In genomic region chr2:23256643-23257042, GRCh38 we compare ENCODE assay signal across 35 cellular contexts.
"Had no signal": no experiment of that assay in that cellular context is flagged by ENCODE, and none has a peak within 500 bp of the region (broad histone marks: within the 10 kb centered on the region; RNA-seq: fewer than 3 reads in every experiment).

No MANE protein-coding gene starts in this region.

- DNase-seq: Karpas-422, Kasumi-1, MG63, MM.1S, MV-4-11, NCI-H1048, NCI-H1092, NCI-H1092 treated with DMSO at 0.1 percent for 48 hours, NCI-H1105, NCI-H1105 treated with DMSO at 0.1 percent for 48 hours, NCI-H1417, NCI-H1417 treated with DMSO at 0.1 percent for 48 hours, NCI-H1436, NCI-H1436 treated with DMSO at 0.1 percent for 48 hours, NCI-H146, NCI-H1694, NCI-H1694 treated with DMSO at 0.1 percent for 48 hours, NCI-H187, NCI-H187 treated with DMSO at 0.1 percent for 48 hours, NCI-H1930, NCI-H2029, NCI-H2029 treated with DMSO at 0.1 percent for 48 hours, NCI-H2081, NCI-H2081 treated with DMSO at 0.1 percent for 48 hours, NCI-H2107, NCI-H2171, NCI-H2171 treated with DMSO at 0.1 percent for 48 hours, NCI-H2227 treated with DMSO at 0.1 percent for 48 hours, NCI-H226, NCI-H345, NCI-H446, NCI-H446 treated with DMSO at 0.1 percent for 48 hours, NCI-H510A, NCI-H510A treated with DMSO at 0.1 percent for 48 hours, NCI-H524 had no signal

- H3K4me3 ChIP-seq: MG63 had no signal

- H3K9me3 ChIP-seq: MG63 had no signal

- H3K27me3 ChIP-seq: MG63 had no signal

- H3K36me3 ChIP-seq: MG63 had no signal
